ENCODE assay signal across 1 cellular context in genomic region chr2:42314892-42315468, GRCh38.
TF ChIP-seq lines count a peak whose summit lies in the region.

No MANE protein-coding gene starts in this region.

TF ChIP-seq in K562, 482 proteins besides CTCF, POLR2A, EP300 and RAD21 (continued from another document):
- no peak for TF ChIP-seq NR0B1 (IDR thresholded peaks at IDR 0.05; ENCODE audit: partially characterized antibody)
- TF ChIP-seq DEAF1 (CRISPR knock-in tag; IDR thresholded peaks at IDR 0.05), result no peak
- no peak for TF ChIP-seq POLR2G (IDR thresholded peaks at IDR 0.05; ENCODE audit: low read depth, low read length)
- no peak for TF ChIP-seq VEZF1 (CRISPR knock-in tag; IDR thresholded peaks at IDR 0.05)
- peak; percentile 46; the same call in 1 of the 2 replicates for TF ChIP-seq ATF3 (IDR thresholded peaks at IDR 0.05)
- no peak for TF ChIP-seq ATF3 (CRISPR knock-in tag; conservative IDR thresholded peaks at IDR 0.05)
- no peak for TF ChIP-seq ESRRB (CRISPR knock-in tag; IDR thresholded peaks at IDR 0.05; ENCODE audit: borderline replicate concordance)
